ENCODE assay signal across 26 cellular contexts in the genomic region with DNA sequence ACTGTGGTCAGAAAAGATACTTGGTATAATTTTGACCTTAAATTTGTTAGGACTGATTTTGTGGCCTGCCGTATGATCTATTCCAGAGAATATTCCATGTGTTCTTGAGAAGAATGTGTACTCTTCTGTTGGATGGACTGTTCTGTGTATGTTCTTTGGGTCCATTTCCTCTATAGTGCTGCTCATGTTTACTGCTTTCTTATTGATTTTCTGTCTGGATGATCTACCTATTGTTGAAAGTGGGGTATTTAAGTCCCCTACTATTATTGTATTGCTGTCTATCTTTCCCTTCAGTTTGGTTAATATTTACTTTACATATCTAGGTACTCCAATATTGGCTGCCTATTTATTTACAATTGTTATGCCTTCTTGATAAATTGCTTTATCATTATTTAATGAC.
"Had no signal": no experiment of that assay in that cellular context is flagged by ENCODE, and none has a peak within 500 bp of the region (broad histone marks: within the 10 kb centered on the region; RNA-seq: fewer than 3 reads in every experiment).

No MANE protein-coding gene starts in this region.

- H3K27ac ChIP-seq: left lung, lower lobe of right lung, parathyroid adenoma, right atrium auricular region, right lobe of liver, tibial nerve, upper lobe of left lung, vagina had no signal

- H3K36me3 ChIP-seq: left lung, lower lobe of right lung, right atrium auricular region, right lobe of liver, tibial nerve, upper lobe of left lung, vagina had no signal

- H3K79me2 ChIP-seq: parathyroid adenoma had no signal

- FAIRE-seq: kidney had no signal

- H3K9me3 ChIP-seq: right lobe of liver, vagina had no signal

- H2AFZ ChIP-seq: parathyroid adenoma had no signal

- H3K27ac Mint-ChIP-seq: naive thymus-derived CD8-positive, alpha-beta T cell; nephron; stimulated activated memory B cell treated with anti-CD40 and anti-IgM and Interleukin-4, amounts not matched to agents 10 μg/mL and 1 μg/mL and 100 μg/mL, for 72 hours; stimulated activated naive CD8-positive, alpha-beta T cell treated with anti-CD3 and anti-CD28 coated beads, Interleukin-15, amount 100 ng/mL, for 72 hours had no signal

- H3K9ac ChIP-seq: parathyroid adenoma had no signal

- DNase-seq: hippocampal formation; kidney; left colon; left lung; lower lobe of right lung; mammary epithelial cell; mesenchymal stem cell; naive thymus-derived CD8-positive, alpha-beta T cell; nucleus accumbens; right lobe of liver; stimulated activated CD4-positive, alpha-beta T cell treated with anti-CD3 and anti-CD28 coated beads, Interleukin-1b, Interleukin-23, amount 100 ng/mL, for 48 hours; stimulated activated CD4-positive, alpha-beta T cell treated with anti-CD3 and anti-CD28 coated beads, Interleukin-2, amount 100 ng/mL, for 48 hours; stimulated activated CD4-positive, alpha-beta T cell treated with anti-CD3 and anti-CD28 coated beads, Interleukin-4, amount 100 ng/mL, for 4 hours; stimulated activated CD8-positive, alpha-beta memory T cell treated with anti-CD3 and anti-CD28 coated beads, Interleukin-4, amount 100 ng/mL, for 48 hours; stimulated activated naive CD4-positive, alpha-beta T cell treated with Interleukin-2 at 50 U/mL for 16 hours; stimulated activated naive CD8-positive, alpha-beta T cell treated with anti-CD3 and anti-CD28 coated beads, Interleukin-15, amount 100 ng/mL, for 72 hours; substantia nigra; upper lobe of left lung had no signal

- ATAC-seq: left colon; left lung; lower lobe of right lung; naive thymus-derived CD8-positive, alpha-beta T cell; stimulated activated memory B cell treated with anti-CD40 and anti-IgM and Interleukin-4, amounts not matched to agents 10 μg/mL and 1 μg/mL and 100 μg/mL, for 72 hours; stimulated activated naive CD8-positive, alpha-beta T cell treated with anti-CD3 and anti-CD28 coated beads, Interleukin-15, amount 100 ng/mL, for 72 hours had no signal

- H3K4me1 Mint-ChIP-seq: naive thymus-derived CD8-positive, alpha-beta T cell; nephron; neural crest cell; stimulated activated naive CD8-positive, alpha-beta T cell treated with anti-CD3 and anti-CD28 coated beads, Interleukin-15, amount 100 ng/mL, for 72 hours had no signal

- H3K4me2 ChIP-seq: smooth muscle cell had no signal

- H3K27me3 Mint-ChIP-seq: naive thymus-derived CD8-positive, alpha-beta T cell; stimulated activated memory B cell treated with anti-CD40 and anti-IgM and Interleukin-4, amounts not matched to agents 10 μg/mL and 1 μg/mL and 100 μg/mL, for 72 hours; stimulated activated naive CD8-positive, alpha-beta T cell treated with anti-CD3 and anti-CD28 coated beads, Interleukin-15, amount 100 ng/mL, for 72 hours had no signal

- H3K4me1 ChIP-seq: left lung, lower lobe of right lung, parathyroid adenoma, right atrium auricular region, tibial nerve, upper lobe of left lung, vagina had no signal

- H3K4me3 ChIP-seq: left lung, lower lobe of right lung, right atrium auricular region, right lobe of liver, smooth muscle cell, tibial nerve, upper lobe of left lung, vagina had no signal

- H3K27me3 ChIP-seq: left lung, right atrium auricular region, right lobe of liver, tibial nerve, upper lobe of left lung, vagina had no signal

- H3K4me3 Mint-ChIP-seq: naive thymus-derived CD8-positive, alpha-beta T cell; nephron; neural crest cell; stimulated activated memory B cell treated with anti-CD40 and anti-IgM and Interleukin-4, amounts not matched to agents 10 μg/mL and 1 μg/mL and 100 μg/mL, for 72 hours; stimulated activated naive CD8-positive, alpha-beta T cell treated with anti-CD3 and anti-CD28 coated beads, Interleukin-15, amount 100 ng/mL, for 72 hours had no signal
